In genomic region chr2:100178864-100179263, GRCh38 we compare ENCODE assay signal across 28 cellular contexts. TPM values are rescaled to one million over a fixed set of nuclear protein-coding genes. Genes with fewer than 3 reads are reported as not detected.
"Had no signal": no experiment of that assay in that cellular context is flagged by ENCODE, and none has a peak within 500 bp of the region (broad histone marks: within the 10 kb centered on the region; RNA-seq: fewer than 3 reads in every experiment).

No MANE protein-coding gene starts in this region.

- H3K27me3 ChIP-seq: gastrocnemius medialis, neutrophil, sigmoid colon, stomach, tibial artery, upper lobe of right lung had no signal

- H3K9me3 ChIP-seq: gastrocnemius medialis, mucosa of descending colon, neutrophil, prostate gland, sigmoid colon, stomach, tibial artery, upper lobe of right lung had no signal

- H3K4me3 ChIP-seq: gastrocnemius medialis, mucosa of descending colon, prostate gland, sigmoid colon, stomach, tibial artery, upper lobe of right lung had no signal

- H3K27ac ChIP-seq: epithelial cell of prostate, gastrocnemius medialis, neutrophil, prostate gland, sigmoid colon, stomach, tibial artery, upper lobe of right lung, VCaP had no signal

- H3K36me3 ChIP-seq: gastrocnemius medialis, neutrophil, prostate gland, sigmoid colon, stomach, tibial artery, upper lobe of right lung had no signal

- FAIRE-seq: bronchial epithelial cell, colon, islet of Langerhans, small intestine had no signal

- H3K4me1 ChIP-seq: gastrocnemius medialis, prostate gland, sigmoid colon had no signal

- DNase-seq: activated CD4-positive, alpha-beta T cell treated with anti-CD3 and anti-CD28 coated beads for 4 hours; activated CD4-positive, alpha-beta T cell treated with anti-CD3 and anti-CD28 coated beads, Interleukin-2, amount 50 U/mL, for 4 hours; activated naive CD4-positive, alpha-beta T cell; activated T-cell treated with anti-CD3 and anti-CD28 coated beads for 4 hours; activated T-cell treated with anti-CD3 and anti-CD28 coated beads, Interleukin-2, amount 50 U/mL, for 72 hours; anterior cingulate cortex; effector CD4-positive, alpha-beta T cell; gastrocnemius medialis; glutamatergic neuron; left ventricle myocardium superior; mucosa of descending colon; retina; sigmoid colon; small intestine; stimulated activated CD4-positive, alpha-beta T cell treated with anti-CD3 and anti-CD28 coated beads, Interleukin-4, amount 100 ng/mL, for 24 hours; stimulated activated CD8-positive, alpha-beta memory T cell treated with anti-CD3 and anti-CD28 coated beads, Interleukin-4, amount 100 ng/mL, for 48 hours; stomach; tibial artery; upper lobe of right lung had no signal

RNA-seq across cellular contexts. Expression of gene AFF3, which starts 36.5 kb away (rescaled TPM):
- total RNA-seq: bronchial epithelial cell, dermis blood vessel endothelial cell, myocyte had no signal
